Comparison of ENCODE assay signal across 8 cellular contexts in the genomic region with DNA sequence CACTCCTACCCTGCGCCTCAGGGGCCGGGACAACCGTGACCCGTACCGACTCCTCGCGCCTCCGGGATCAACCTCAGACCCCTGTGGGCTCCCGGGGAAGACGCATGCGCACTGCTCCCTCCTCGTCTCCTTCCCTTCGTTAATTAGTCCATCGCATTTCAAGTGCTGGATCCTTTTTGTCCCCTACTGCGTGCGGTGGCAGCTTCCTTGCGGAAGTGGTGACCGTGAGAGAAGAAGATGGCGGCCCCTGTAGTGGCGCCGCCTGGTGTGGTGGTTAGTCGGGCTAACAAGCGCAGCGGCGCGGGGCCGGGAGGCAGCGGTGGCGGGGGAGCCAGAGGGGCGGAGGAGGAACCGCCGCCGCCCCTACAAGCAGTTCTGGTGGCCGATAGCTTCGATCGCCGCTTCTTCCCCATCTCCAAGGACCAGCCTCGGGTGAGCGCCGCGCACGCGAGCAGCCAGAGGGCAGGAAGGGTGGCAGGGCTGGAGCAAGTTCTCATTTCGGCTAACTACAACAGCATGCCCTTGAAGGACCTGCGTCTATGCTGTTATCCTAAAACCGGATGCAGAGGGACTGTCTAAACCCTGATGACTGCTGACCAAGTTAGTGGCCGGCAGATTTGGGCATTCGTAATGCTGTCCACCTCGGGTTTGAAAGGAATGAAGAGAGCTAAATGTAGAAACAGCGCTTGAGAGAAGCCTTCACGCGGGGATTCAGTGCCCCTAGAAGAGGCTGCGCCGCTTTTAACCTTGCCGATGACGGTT. TPM values are rescaled to one million over a fixed set of nuclear protein-coding genes. Genes with fewer than 3 reads are reported as not detected.
DNase-seq lines count a peak whose midpoint lies in the region; ATAC-seq and TF ChIP-seq lines count a peak whose summit lies in the region.

A gene (plus strand): TSS at position 210 of the 762 bp plus-strand sequence. CDS start 28 bp downstream, at position 238.

- H3K27ac ChIP-seq in cardiac muscle cell (peak within 1 kb of the TSS; percentile 76), upper lobe of left lung (peak within 1 kb of the TSS; percentile 88 to 96 (median 92))

- H3K9me3 ChIP-seq in cardiac muscle cell (ENCODE audit: low read depth): no peaks in the 10 kb centered on the region
- no peaks in the 10 kb centered on the region for H3K9me3 ChIP-seq in upper lobe of left lung

- H3K27me3 ChIP-seq in cardiac muscle cell (no peaks in the 10 kb centered on the region), upper lobe of left lung (no peaks in the 10 kb centered on the region)

- H3K36me3 ChIP-seq in cardiac muscle cell: peaks cover under 1% of the 10 kb centered on the region
- peaks cover 0 to 22% (median 10%) of the 10 kb centered on the region in 4 donors for H3K36me3 ChIP-seq in upper lobe of left lung

- H3K4me1 ChIP-seq in cardiac muscle cell (ENCODE audit: low read depth) (peaks cover 8% of the 10 kb centered on the region), upper lobe of left lung (peaks cover 11 to 28% (median 18%) of the 10 kb centered on the region in 4 donors)

- no peaks in the 10 kb centered on the region for H3K27me3 Mint-ChIP-seq in activated naive CD8-positive, alpha-beta T cell treated with anti-CD3 and anti-CD28 coated beads, Interleukin-2, amount 50 U/mL, for 24 hours

- 0% methylated on average over 42 to 56 of the region's 56 CpGs for WGBS in upper lobe of left lung, 2 donors

- H3K4me3 ChIP-seq in cardiac muscle cell: peak within 1 kb of the TSS; percentile 93
- peak within 1 kb of the TSS; percentile 88 to 95 (median 90) for H3K4me3 ChIP-seq in upper lobe of left lung

- TF ChIP-seq CTCF in GM12873 (IDR thresholded peaks at IDR 0.05; ENCODE audit: insufficient read depth, low read depth, low read length, missing control alignments) (peak; percentile 31), cardiac muscle cell (IDR thresholded peaks at IDR 0.05; ENCODE audit: low read depth, low read length) (peak; percentile 51), upper lobe of left lung (IDR thresholded peaks at IDR 0.05) (peak in 5 of 6 experiments; percentile 29 to 67 (median 36))

- peak in 1 of 4 donors; percentile 74 for TF ChIP-seq EP300 in upper lobe of left lung (IDR thresholded peaks at IDR 0.05)

- H3K9me3 Mint-ChIP-seq in activated naive CD8-positive, alpha-beta T cell treated with anti-CD3 and anti-CD28 coated beads, Interleukin-2, amount 50 U/mL, for 24 hours: no peaks in the 10 kb centered on the region

- TF ChIP-seq POLR2A in upper lobe of left lung (IDR thresholded peaks at IDR 0.05): peak in 3 of 4 donors; percentile 44 to 79 (median 66)

- DNase-seq in NCI-H1417 (lab: John Stamatoyannopoulos, UW) (peak; percentile 95 to 99 (median 99)), SW 1271 (lab: John Stamatoyannopoulos, UW) (peak; percentile 90 to 95), cardiac muscle cell (ENCODE audit: low read depth in 1 of 2, low spot score in 1 of 2) (peak; percentile 94), pons (ENCODE audit: low spot score) (peak; percentile 97), upper lobe of left lung (peak; percentile 92)
- DNase-seq in activated naive CD8-positive, alpha-beta T cell treated with anti-CD3 and anti-CD28 coated beads, Interleukin-2, amount 50 U/mL, for 24 hours: peak; percentile 90

- peak within 1 kb of the TSS; percentile 97 for H3K27ac Mint-ChIP-seq in activated naive CD8-positive, alpha-beta T cell treated with anti-CD3 and anti-CD28 coated beads, Interleukin-2, amount 50 U/mL, for 24 hours

- peaks cover 20% of the 10 kb centered on the region for H3K36me3 Mint-ChIP-seq in activated naive CD8-positive, alpha-beta T cell treated with anti-CD3 and anti-CD28 coated beads, Interleukin-2, amount 50 U/mL, for 24 hours (ENCODE audit: low read depth)

- H3K4me3 Mint-ChIP-seq in activated naive CD8-positive, alpha-beta T cell treated with anti-CD3 and anti-CD28 coated beads, Interleukin-2, amount 50 U/mL, for 24 hours: peak within 1 kb of the TSS; percentile 97

- peaks cover 34% of the 10 kb centered on the region for H3K4me1 Mint-ChIP-seq in activated naive CD8-positive, alpha-beta T cell treated with anti-CD3 and anti-CD28 coated beads, Interleukin-2, amount 50 U/mL, for 24 hours

- peak; percentile 93 for ATAC-seq in HG02759 (IDR thresholded peaks at IDR 0.05; ENCODE audit: unreplicated experiment)
- ATAC-seq in activated naive CD8-positive, alpha-beta T cell treated with anti-CD3 and anti-CD28 coated beads, Interleukin-2, amount 50 U/mL, for 24 hours: peak; percentile 91
- peak; percentile 96 to 97 for ATAC-seq in upper lobe of left lung (ENCODE audit: low FRiP score in 2 of 2)

RNA-seq across cellular contexts. Expression of the gene that starts here (rescaled TPM):
- total RNA-seq in cardiac muscle cell (38.2 and 82.1 TPM in 2 replicates), upper lobe of left lung (10 to 100 TPM; 31.4 to 37.6 (median 34.2) TPM)
- polyA plus RNA-seq in cardiac muscle cell: 55.7 and 57.5 TPM in 2 replicates

Comparison
In these comparisons a context has a peak if more than half of its experiments do, and no peak if none do; other contexts are left out.
1. Peak in every context shown above with its lines: DNase-seq, ATAC-seq, H3K4me3 ChIP-seq and H3K27ac ChIP-seq.